Comparison of ENCODE assay signal across 1 cellular context in the genomic region with DNA sequence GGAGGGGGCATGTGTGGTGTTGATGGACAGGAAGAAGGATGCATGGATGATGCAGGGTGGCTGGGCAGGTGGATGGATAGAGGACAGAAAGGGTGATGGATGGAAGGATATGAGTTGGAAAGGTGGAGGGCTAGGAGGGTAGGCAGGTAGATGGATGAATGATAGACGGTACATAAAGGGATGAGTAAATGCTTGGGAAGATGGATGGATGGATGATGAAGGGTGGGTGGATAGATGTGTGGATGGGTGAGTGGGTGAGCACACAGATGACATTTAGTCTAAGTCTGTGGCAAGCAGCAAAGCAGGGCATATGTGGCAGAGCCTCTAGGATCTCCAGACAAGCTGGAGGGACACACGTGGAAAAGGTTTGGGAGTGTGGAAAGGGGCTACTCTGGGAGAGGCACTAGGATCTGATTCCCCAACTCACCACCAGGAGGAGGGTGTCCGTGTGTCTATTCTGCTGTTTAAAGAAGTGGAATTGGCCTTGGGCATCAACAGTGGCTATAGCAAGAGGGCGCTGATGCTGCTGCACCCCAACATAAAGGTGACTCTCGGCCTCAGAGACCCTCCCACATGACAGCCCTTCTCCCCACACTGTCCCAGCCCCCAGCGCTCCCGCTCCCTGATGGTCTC.
A peak's percentile ranks its signal among the peaks of the same experiment; 100 is the strongest.
TF ChIP-seq lines count a peak whose summit lies in the region.

No MANE protein-coding gene starts in this region.

TF ChIP-seq in HepG2, 621 proteins besides CTCF, POLR2A, EP300 and RAD21:
- TF ChIP-seq, protein P1, sequence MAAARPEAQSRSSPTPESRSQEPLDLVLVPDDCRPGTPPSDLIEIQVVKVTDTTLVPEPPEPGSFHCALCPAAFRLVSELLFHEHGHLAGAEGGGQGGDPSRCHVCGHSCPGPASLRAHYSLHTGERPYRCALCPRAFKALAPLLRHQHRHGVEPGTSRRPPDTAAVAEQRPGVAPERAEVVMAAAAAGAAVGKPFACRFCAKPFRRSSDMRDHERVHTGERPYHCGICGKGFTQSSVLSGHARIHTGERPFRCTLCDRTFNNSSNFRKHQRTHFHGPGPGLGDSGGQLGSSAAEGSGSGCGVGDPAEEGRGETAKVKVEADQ (CRISPR knock-in tag; IDR thresholded peaks at IDR 0.05; ENCODE audit: borderline replicate concordance), result no peak
- TF ChIP-seq SALL1 (CRISPR knock-in tag; IDR thresholded peaks at IDR 0.05) (no peak), ZBTB7A (CRISPR knock-in tag; IDR thresholded peaks at IDR 0.05) (no peak), RORA (CRISPR knock-in tag; IDR thresholded peaks at IDR 0.05) (no peak), JUN (CRISPR knock-in tag; IDR thresholded peaks at IDR 0.05) (no peak), HOXA7 (CRISPR knock-in tag; IDR thresholded peaks at IDR 0.05) (no peak), ZNF350 (CRISPR knock-in tag; IDR thresholded peaks at IDR 0.05; ENCODE audit: borderline replicate concordance, low read depth) (no peak), ZNF615 (CRISPR knock-in tag; IDR thresholded peaks at IDR 0.05; ENCODE audit: borderline replicate concordance) (no peak), HDAC2 (CRISPR knock-in tag; IDR thresholded peaks at IDR 0.05) (no peak), SMC3 (IDR thresholded peaks at IDR 0.05; ENCODE audit: low read length) (peak; percentile 19; the same call in 1 of the 2 replicates), STAG1 (CRISPR knock-in tag; IDR thresholded peaks at IDR 0.05) (peak; percentile 33; the same call in 1 of the 2 replicates), ZNF589 (CRISPR knock-in tag; conservative IDR thresholded peaks at IDR 0.05) (no peak), MTA1 (CRISPR knock-in tag; IDR thresholded peaks at IDR 0.05; ENCODE audit: borderline replicate concordance) (no peak), ZNF564 (CRISPR knock-in tag; IDR thresholded peaks at IDR 0.05) (no peak), NFKB2 (CRISPR knock-in tag; IDR thresholded peaks at IDR 0.05; ENCODE audit: borderline replicate concordance) (no peak), KDM5A (IDR thresholded peaks at IDR 0.05; ENCODE audit: borderline replicate concordance, low read length) (no peak), PLRG1 (conservative IDR thresholded peaks at IDR 0.05) (0 out of 2 replicates have a peak, but pooled peaks have one; percentile 70), CBX1 (IDR thresholded peaks at IDR 0.05; ENCODE audit: low read depth) (no peak), TMF1 (CRISPR knock-in tag; IDR thresholded peaks at IDR 0.05; ENCODE audit: low read depth) (no peak), CEBPB (IDR thresholded peaks at IDR 0.05; ENCODE audit: borderline replicate concordance, low read depth, low read length) (no peak)
- TF ChIP-seq, protein P2, sequence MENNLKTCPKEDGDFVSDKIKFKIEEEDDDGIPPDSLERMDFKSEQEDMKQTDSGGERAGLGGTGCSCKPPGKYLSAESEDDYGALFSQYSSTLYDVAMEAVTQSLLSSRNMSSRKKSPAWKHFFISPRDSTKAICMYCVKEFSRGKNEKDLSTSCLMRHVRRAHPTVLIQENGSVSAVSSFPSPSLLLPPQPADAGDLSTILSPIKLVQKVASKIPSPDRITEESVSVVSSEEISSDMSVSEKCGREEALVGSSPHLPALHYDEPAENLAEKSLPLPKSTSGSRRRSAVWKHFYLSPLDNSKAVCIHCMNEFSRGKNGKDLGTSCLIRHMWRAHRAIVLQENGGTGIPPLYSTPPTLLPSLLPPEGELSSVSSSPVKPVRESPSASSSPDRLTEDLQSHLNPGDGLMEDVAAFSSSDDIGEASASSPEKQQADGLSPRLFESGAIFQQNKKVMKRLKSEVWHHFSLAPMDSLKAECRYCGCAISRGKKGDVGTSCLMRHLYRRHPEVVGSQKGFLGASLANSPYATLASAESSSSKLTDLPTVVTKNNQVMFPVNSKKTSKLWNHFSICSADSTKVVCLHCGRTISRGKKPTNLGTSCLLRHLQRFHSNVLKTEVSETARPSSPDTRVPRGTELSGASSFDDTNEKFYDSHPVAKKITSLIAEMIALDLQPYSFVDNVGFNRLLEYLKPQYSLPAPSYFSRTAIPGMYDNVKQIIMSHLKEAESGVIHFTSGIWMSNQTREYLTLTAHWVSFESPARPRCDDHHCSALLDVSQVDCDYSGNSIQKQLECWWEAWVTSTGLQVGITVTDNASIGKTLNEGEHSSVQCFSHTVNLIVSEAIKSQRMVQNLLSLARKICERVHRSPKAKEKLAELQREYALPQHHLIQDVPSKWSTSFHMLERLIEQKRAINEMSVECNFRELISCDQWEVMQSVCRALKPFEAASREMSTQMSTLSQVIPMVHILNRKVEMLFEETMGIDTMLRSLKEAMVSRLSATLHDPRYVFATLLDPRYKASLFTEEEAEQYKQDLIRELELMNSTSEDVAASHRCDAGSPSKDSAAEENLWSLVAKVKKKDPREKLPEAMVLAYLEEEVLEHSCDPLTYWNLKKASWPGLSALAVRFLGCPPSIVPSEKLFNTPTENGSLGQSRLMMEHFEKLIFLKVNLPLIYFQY (CRISPR knock-in tag; IDR thresholded peaks at IDR 0.05; ENCODE audit: borderline replicate concordance), result no peak
- TF ChIP-seq, protein P3, sequence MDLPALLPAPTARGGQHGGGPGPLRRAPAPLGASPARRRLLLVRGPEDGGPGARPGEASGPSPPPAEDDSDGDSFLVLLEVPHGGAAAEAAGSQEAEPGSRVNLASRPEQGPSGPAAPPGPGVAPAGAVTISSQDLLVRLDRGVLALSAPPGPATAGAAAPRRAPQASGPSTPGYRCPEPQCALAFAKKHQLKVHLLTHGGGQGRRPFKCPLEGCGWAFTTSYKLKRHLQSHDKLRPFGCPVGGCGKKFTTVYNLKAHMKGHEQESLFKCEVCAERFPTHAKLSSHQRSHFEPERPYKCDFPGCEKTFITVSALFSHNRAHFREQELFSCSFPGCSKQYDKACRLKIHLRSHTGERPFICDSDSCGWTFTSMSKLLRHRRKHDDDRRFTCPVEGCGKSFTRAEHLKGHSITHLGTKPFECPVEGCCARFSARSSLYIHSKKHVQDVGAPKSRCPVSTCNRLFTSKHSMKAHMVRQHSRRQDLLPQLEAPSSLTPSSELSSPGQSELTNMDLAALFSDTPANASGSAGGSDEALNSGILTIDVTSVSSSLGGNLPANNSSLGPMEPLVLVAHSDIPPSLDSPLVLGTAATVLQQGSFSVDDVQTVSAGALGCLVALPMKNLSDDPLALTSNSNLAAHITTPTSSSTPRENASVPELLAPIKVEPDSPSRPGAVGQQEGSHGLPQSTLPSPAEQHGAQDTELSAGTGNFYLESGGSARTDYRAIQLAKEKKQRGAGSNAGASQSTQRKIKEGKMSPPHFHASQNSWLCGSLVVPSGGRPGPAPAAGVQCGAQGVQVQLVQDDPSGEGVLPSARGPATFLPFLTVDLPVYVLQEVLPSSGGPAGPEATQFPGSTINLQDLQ (CRISPR knock-in tag; IDR thresholded peaks at IDR 0.05), result no peak
- TF ChIP-seq, protein P4, sequence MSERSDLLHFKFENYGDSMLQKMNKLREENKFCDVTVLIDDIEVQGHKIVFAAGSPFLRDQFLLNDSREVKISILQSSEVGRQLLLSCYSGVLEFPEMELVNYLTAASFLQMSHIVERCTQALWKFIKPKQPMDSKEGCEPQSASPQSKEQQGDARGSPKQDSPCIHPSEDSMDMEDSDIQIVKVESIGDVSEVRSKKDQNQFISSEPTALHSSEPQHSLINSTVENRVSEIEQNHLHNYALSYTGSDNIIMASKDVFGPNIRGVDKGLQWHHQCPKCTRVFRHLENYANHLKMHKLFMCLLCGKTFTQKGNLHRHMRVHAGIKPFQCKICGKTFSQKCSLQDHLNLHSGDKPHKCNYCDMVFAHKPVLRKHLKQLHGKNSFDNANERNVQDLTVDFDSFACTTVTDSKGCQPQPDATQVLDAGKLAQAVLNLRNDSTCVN (CRISPR knock-in tag; IDR thresholded peaks at IDR 0.05; ENCODE audit: borderline replicate concordance), result no peak
- TF ChIP-seq, protein P5, sequence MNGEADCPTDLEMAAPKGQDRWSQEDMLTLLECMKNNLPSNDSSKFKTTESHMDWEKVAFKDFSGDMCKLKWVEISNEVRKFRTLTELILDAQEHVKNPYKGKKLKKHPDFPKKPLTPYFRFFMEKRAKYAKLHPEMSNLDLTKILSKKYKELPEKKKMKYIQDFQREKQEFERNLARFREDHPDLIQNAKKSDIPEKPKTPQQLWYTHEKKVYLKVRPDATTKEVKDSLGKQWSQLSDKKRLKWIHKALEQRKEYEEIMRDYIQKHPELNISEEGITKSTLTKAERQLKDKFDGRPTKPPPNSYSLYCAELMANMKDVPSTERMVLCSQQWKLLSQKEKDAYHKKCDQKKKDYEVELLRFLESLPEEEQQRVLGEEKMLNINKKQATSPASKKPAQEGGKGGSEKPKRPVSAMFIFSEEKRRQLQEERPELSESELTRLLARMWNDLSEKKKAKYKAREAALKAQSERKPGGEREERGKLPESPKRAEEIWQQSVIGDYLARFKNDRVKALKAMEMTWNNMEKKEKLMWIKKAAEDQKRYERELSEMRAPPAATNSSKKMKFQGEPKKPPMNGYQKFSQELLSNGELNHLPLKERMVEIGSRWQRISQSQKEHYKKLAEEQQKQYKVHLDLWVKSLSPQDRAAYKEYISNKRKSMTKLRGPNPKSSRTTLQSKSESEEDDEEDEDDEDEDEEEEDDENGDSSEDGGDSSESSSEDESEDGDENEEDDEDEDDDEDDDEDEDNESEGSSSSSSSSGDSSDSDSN (CRISPR knock-in tag; IDR thresholded peaks at IDR 0.05), result no peak
